10 cellular contexts compared by ENCODE assay signal in the genomic region with DNA sequence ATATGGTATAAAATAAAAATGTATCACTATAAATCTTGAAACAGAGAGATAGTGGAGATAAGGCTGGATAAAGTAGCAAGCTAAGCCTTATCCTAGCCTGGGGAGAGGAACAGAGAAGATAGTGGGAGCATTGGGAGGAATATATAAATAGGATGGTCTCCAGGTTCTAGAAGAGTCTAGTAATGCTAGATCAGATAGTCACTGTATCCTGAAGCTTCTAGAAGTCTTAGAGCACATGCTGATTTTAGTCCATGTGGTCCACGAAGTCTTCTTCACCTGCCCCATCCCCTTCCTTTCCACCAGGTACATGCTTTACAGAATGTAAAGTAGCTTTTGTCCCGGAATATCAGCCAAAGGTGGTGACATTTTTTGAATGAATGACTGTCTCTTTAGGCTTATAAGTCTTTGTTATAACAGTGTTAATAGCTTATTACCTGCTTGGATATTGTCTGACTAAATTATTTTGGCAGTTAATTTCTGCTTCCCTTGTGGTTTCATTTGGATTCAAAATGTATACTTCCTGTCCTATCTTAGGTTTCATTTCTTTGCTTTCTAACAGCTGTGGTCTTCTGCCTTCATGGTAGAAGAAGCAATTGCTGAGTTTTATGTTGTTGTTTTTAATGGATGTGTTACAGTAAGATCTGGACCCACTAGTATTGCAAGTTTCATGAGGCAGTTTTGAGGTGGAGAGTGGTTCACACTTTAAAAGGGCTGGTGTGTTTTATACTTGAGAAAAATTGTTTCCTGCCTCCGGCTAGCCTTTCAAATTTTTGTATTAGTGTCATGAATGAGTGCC. TPM values are rescaled to one million over a fixed set of nuclear protein-coding genes. Genes with fewer than 3 reads are reported as not detected.
DNase-seq lines count a peak whose midpoint lies in the region; ATAC-seq and TF ChIP-seq lines count a peak whose summit lies in the region.
"Had no signal": no experiment of that assay in that cellular context is flagged by ENCODE, and none has a peak within 500 bp of the region (broad histone marks: within the 10 kb centered on the region; RNA-seq: fewer than 3 reads in every experiment).

No MANE protein-coding gene starts in this region.

- H3K36me3 Mint-ChIP-seq in stimulated activated naive CD8-positive, alpha-beta T cell treated with anti-CD3 and anti-CD28 coated beads, Interleukin-15, Interleukin-2, amounts not matched to agents 100 ng/mL and 50 ng/mL, for 24 hours (ENCODE audit: low read depth), result peaks cover 20% of the 10 kb centered on the region
- H3K36me3 Mint-ChIP-seq in T-cell (peaks cover 5% of the 10 kb centered on the region), type B pancreatic cell (no peaks in the 10 kb centered on the region), progenitor cell of endocrine pancreas (ENCODE audit: insufficient read depth) (no peaks in the 10 kb centered on the region)

- ATAC-seq in stimulated activated naive CD8-positive, alpha-beta T cell treated with anti-CD3 and anti-CD28 coated beads, Interleukin-15, Interleukin-2, amounts not matched to agents 100 U/mL and 50 U/mL, for 24 hours, result no peak
- ATAC-seq in HG02943 (IDR thresholded peaks at IDR 0.05; ENCODE audit: low read depth, unreplicated experiment) (peak; percentile 50), T-cell (replicated peaks in 1 of 4) (peak in 2 of 4 experiments; percentile 19 to 56)

- peak overlapping the region; percentile 21 for H3K27ac Mint-ChIP-seq in stimulated activated naive CD8-positive, alpha-beta T cell treated with anti-CD3 and anti-CD28 coated beads, Interleukin-15, Interleukin-2, amounts not matched to agents 100 ng/mL and 50 ng/mL, for 24 hours
- H3K27ac Mint-ChIP-seq in T-cell (peak overlapping the region; percentile 5 to 65), type B pancreatic cell (peak overlapping the region; percentile 35), progenitor cell of endocrine pancreas (no peak overlapping the region)

- TF ChIP-seq CTCF in type B pancreatic cell (conservative IDR thresholded peaks at IDR 0.05) (no peak), progenitor cell of endocrine pancreas (IDR thresholded peaks at IDR 0.05; ENCODE audit: unreplicated experiment) (no peak)

- H3K27me3 Mint-ChIP-seq in stimulated activated naive CD8-positive, alpha-beta T cell treated with anti-CD3 and anti-CD28 coated beads, Interleukin-15, Interleukin-2, amounts not matched to agents 100 ng/mL and 50 ng/mL, for 24 hours, result no peaks in the 10 kb centered on the region
- H3K27me3 Mint-ChIP-seq in T-cell (no peaks in the 10 kb centered on the region), type B pancreatic cell (no peaks in the 10 kb centered on the region), progenitor cell of endocrine pancreas (no peaks in the 10 kb centered on the region)

- H3K4me1 Mint-ChIP-seq in stimulated activated naive CD8-positive, alpha-beta T cell treated with anti-CD3 and anti-CD28 coated beads, Interleukin-15, Interleukin-2, amounts not matched to agents 100 ng/mL and 50 ng/mL, for 24 hours (ENCODE audit: low read depth), result peaks cover 64% of the 10 kb centered on the region
- H3K4me1 Mint-ChIP-seq in T-cell (peaks cover 56 to 66% (median 65%) of the 10 kb centered on the region in 3 donors), type B pancreatic cell (ENCODE audit: unreplicated experiment) (peaks cover 30% of the 10 kb centered on the region), progenitor cell of endocrine pancreas (ENCODE audit: low read depth) (peaks cover 29% of the 10 kb centered on the region)

- POLR2A ChIA-PET in T-cell (lab: Charles Lee), result interaction anchor here in 1 of 2 donors (1.0 kb wide), 1 partner anchor 454 kb away, joined by 6 read pairs; no protein-coding TSS in a partner anchor

- no peaks in the 10 kb centered on the region for H3K9me3 Mint-ChIP-seq in stimulated activated naive CD8-positive, alpha-beta T cell treated with anti-CD3 and anti-CD28 coated beads, Interleukin-15, Interleukin-2, amounts not matched to agents 100 ng/mL and 50 ng/mL, for 24 hours
- H3K9me3 Mint-ChIP-seq in T-cell (no peaks in the 10 kb centered on the region), type B pancreatic cell (no peaks in the 10 kb centered on the region), progenitor cell of endocrine pancreas (ENCODE audit: low read depth) (no peaks in the 10 kb centered on the region)

- DNase-seq in stimulated activated naive CD8-positive, alpha-beta T cell treated with anti-CD3 and anti-CD28 coated beads, Interleukin-15, Interleukin-2, amounts not matched to agents 100 U/mL and 50 U/mL, for 24 hours, result no peak
- DNase-seq in T-cell, result no peak
- no peak for DNase-seq in type B pancreatic cell (ENCODE audit: extremely low spot score, unreplicated experiment)
- no peak for DNase-seq in progenitor cell of endocrine pancreas (ENCODE audit: low spot score, unreplicated experiment)
- no peak for DNase-seq in NCI-H187 (lab: John Stamatoyannopoulos, UW)
- DNase-seq in SW480 (ENCODE audit: low spot score), result no peak
- DNase-seq: Calu3, HCEC 1CT had no signal

- peak overlapping the region; percentile 60 for H3K4me3 Mint-ChIP-seq in stimulated activated naive CD8-positive, alpha-beta T cell treated with anti-CD3 and anti-CD28 coated beads, Interleukin-15, Interleukin-2, amounts not matched to agents 100 ng/mL and 50 ng/mL, for 24 hours
- H3K4me3 Mint-ChIP-seq in T-cell, result peak overlapping the region; percentile 25 to 39 (median 39)
- H3K4me3 Mint-ChIP-seq in type B pancreatic cell, result peak overlapping the region; percentile 16
- no peak overlapping the region for H3K4me3 Mint-ChIP-seq in progenitor cell of endocrine pancreas (ENCODE audit: low read depth)

- CTCF ChIA-PET in T-cell (lab: Charles Lee), result interaction anchor here in 1 of 2 donors (1.0 to 1.2 kb wide), 2 partner anchors 9 to 16 kb away, joined by 3 to 4 read pairs; no protein-coding TSS in a partner anchor

RNA-seq across cellular contexts. Expression of gene SMG7, which starts 5.9 kb away (rescaled TPM):
- total RNA-seq in T-cell, result 10 to 100 TPM; 52.6 to 59.0 (median 54.6) TPM
- total RNA-seq in type B pancreatic cell (ENCODE audit: low replicate concordance), result 63.4 and 69.6 TPM in 2 replicates
- total RNA-seq in progenitor cell of endocrine pancreas, result 71.8 and 75.8 TPM in 2 replicates
